38 cellular contexts compared by ENCODE assay signal in genomic region chr1:154536570-154536969, GRCh38. TPM values are rescaled to one million over a fixed set of nuclear protein-coding genes. Genes with fewer than 3 reads are reported as not detected.
"Had no signal": no experiment of that assay in that cellular context is flagged by ENCODE, and none has a peak within 500 bp of the region (broad histone marks: within the 10 kb centered on the region; RNA-seq: fewer than 3 reads in every experiment).

No MANE protein-coding gene starts in this region.

- H3K36me3 ChIP-seq: brain microvascular endothelial cell, Peyer's patch, SJSA1 had no signal

- H3K9me3 ChIP-seq: Peyer's patch, SJSA1, SK-N-SH had no signal

- H3K4me3 ChIP-seq: Peyer's patch, SJSA1 had no signal

- H3K4me1 Mint-ChIP-seq: activated B cell treated with CpG ODN at 0.5 μM for 24 hours; activated CD8-positive, alpha-beta memory T cell treated with anti-CD3 and anti-CD28 coated beads, Interleukin-2, amount 10 ng/mL, durations not matched to agents 7 days and 5 days; activated naive CD4-positive, alpha-beta T cell treated with anti-CD3 and anti-CD28 coated beads, Interleukin-2, amount 10 ng/mL, durations not matched to agents 7 days and 5 days; activated naive CD8-positive, alpha-beta T cell treated with anti-CD3 and anti-CD28 coated beads, Interleukin-2, amount 50 U/mL, for 24 hours; central memory CD8-positive, alpha-beta T cell; T-cell had no signal

- H3K9ac ChIP-seq: SK-N-SH had no signal

- H3K4me3 Mint-ChIP-seq: activated B cell treated with CpG ODN at 0.5 μM for 24 hours; activated CD4-positive, alpha-beta memory T cell treated with anti-CD3 and anti-CD28 coated beads for 36 hours; activated CD8-positive, alpha-beta memory T cell treated with anti-CD3 and anti-CD28 coated beads, Interleukin-2, amount 10 ng/mL, durations not matched to agents 7 days and 5 days; activated naive CD4-positive, alpha-beta T cell treated with anti-CD3 and anti-CD28 coated beads, Interleukin-2, amount 10 ng/mL, durations not matched to agents 7 days and 5 days; activated naive CD8-positive, alpha-beta T cell; activated naive CD8-positive, alpha-beta T cell treated with anti-CD3 and anti-CD28 coated beads, Interleukin-2, amount 50 U/mL, for 24 hours; central memory CD8-positive, alpha-beta T cell; T-cell; T-helper 17 cell had no signal

- H3K27ac Mint-ChIP-seq: activated B cell treated with CpG ODN at 0.5 μM for 24 hours; activated CD4-positive, alpha-beta memory T cell treated with anti-CD3 and anti-CD28 coated beads for 36 hours; activated CD8-positive, alpha-beta memory T cell treated with anti-CD3 and anti-CD28 coated beads, Interleukin-2, amount 10 ng/mL, durations not matched to agents 7 days and 5 days; activated naive CD4-positive, alpha-beta T cell treated with anti-CD3 and anti-CD28 coated beads, Interleukin-2, amount 10 ng/mL, durations not matched to agents 7 days and 5 days; activated naive CD8-positive, alpha-beta T cell; activated naive CD8-positive, alpha-beta T cell treated with anti-CD3 and anti-CD28 coated beads, Interleukin-2, amount 50 U/mL, for 24 hours; T-cell; T-helper 17 cell had no signal

- DNase-seq: activated B cell treated with CpG ODN at 0.5 μM for 24 hours; activated CD4-positive, alpha-beta memory T cell treated with anti-CD3 and anti-CD28 coated beads for 36 hours; activated CD4-positive, alpha-beta T cell treated with anti-CD3 and anti-CD28 coated beads for 4 hours; activated CD4-positive, alpha-beta T cell treated with anti-CD3 and anti-CD28 coated beads, Interleukin-2, amount 50 U/mL, for 1 hour; activated CD4-positive, CD25-positive, alpha-beta regulatory T cell treated with anti-CD3 and anti-CD28 coated beads, Interleukin-2, amount 50 U/mL, for 72 hours; activated CD8-positive, alpha-beta memory T cell treated with anti-CD3 and anti-CD28 coated beads for 24 hours; activated CD8-positive, alpha-beta memory T cell treated with anti-CD3 and anti-CD28 coated beads, Interleukin-2, amount 10 ng/mL, durations not matched to agents 7 days and 5 days; activated CD8-positive, alpha-beta memory T cell treated with anti-CD3 and anti-CD28 coated beads, Interleukin-2, amount 50 U/mL, for 48 hours; activated effector memory CD4-positive, alpha-beta T cell treated with Interleukin-2 at 50 U/mL for 16 hours; activated naive CD4-positive, alpha-beta T cell treated with anti-CD3 and anti-CD28 coated beads, Interleukin-2, amount 10 ng/mL, durations not matched to agents 7 days and 5 days; activated naive CD8-positive, alpha-beta T cell treated with anti-CD3 and anti-CD28 coated beads, Interleukin-2, amount 50 U/mL, for 24 hours; activated T-cell treated with anti-CD3 and anti-CD28 coated beads, Interleukin-2, amount 50 U/mL, for 48 hours; amniotic stem cell; brain microvascular endothelial cell; Karpas-422; KBM-7; NCI-H1105; NCI-H1417 treated with DMSO at 0.1 percent for 48 hours; NCI-H1694; NCI-H1930; NCI-H2081 treated with DMSO at 0.1 percent for 48 hours; NCI-H345; NCI-H524 treated with DMSO at 0.1 percent for 48 hours; PC-3; Peyer's patch; RPMI8226; SHP77 treated with DMSO at 0.1 percent for 48 hours; SK-N-SH; T-cell; T-helper 17 cell; T-helper 9 cell had no signal

- H3K36me3 Mint-ChIP-seq: activated CD4-positive, alpha-beta memory T cell treated with anti-CD3 and anti-CD28 coated beads for 36 hours; activated CD8-positive, alpha-beta memory T cell treated with anti-CD3 and anti-CD28 coated beads, Interleukin-2, amount 10 ng/mL, durations not matched to agents 7 days and 5 days; activated naive CD4-positive, alpha-beta T cell treated with anti-CD3 and anti-CD28 coated beads, Interleukin-2, amount 10 ng/mL, durations not matched to agents 7 days and 5 days; activated naive CD8-positive, alpha-beta T cell; T-cell had no signal

- ATAC-seq: activated CD8-positive, alpha-beta memory T cell treated with anti-CD3 and anti-CD28 coated beads, Interleukin-2, amount 10 ng/mL, durations not matched to agents 7 days and 5 days; activated naive CD8-positive, alpha-beta T cell treated with anti-CD3 and anti-CD28 coated beads, Interleukin-2, amount 50 U/mL, for 24 hours; PC-3; T-cell; T-helper 17 cell had no signal

- H3K4me1 ChIP-seq: Peyer's patch had no signal

- H3K27me3 Mint-ChIP-seq: activated naive CD8-positive, alpha-beta T cell had no signal

- H3K27ac ChIP-seq: brain microvascular endothelial cell, Peyer's patch, SJSA1, VCaP had no signal

- H3K9me3 Mint-ChIP-seq: activated CD4-positive, alpha-beta memory T cell treated with anti-CD3 and anti-CD28 coated beads for 36 hours; activated naive CD4-positive, alpha-beta T cell treated with anti-CD3 and anti-CD28 coated beads, Interleukin-2, amount 10 ng/mL, durations not matched to agents 7 days and 5 days; activated naive CD8-positive, alpha-beta T cell treated with anti-CD3 and anti-CD28 coated beads, Interleukin-2, amount 50 U/mL, for 24 hours; central memory CD8-positive, alpha-beta T cell; T-cell had no signal

- H3K4me2 ChIP-seq: SK-N-SH had no signal

- H3K27me3 ChIP-seq: Peyer's patch had no signal

RNA-seq across cellular contexts. Expression of gene CHRNB2, which starts 31.0 kb away (rescaled TPM):
- total RNA-seq: activated B cell treated with CpG ODN at 0.5 μM for 24 hours; activated CD4-positive, alpha-beta memory T cell treated with anti-CD3 and anti-CD28 coated beads for 36 hours; activated CD8-positive, alpha-beta memory T cell treated with anti-CD3 and anti-CD28 coated beads, Interleukin-2, amount 10 ng/mL, durations not matched to agents 7 days and 5 days; aorta; NCI-H460; PC-3; SJSA1; T-helper 17 cell had no signal

RNA-seq across cellular contexts. Expression of gene SHE, which starts 34.4 kb away (rescaled TPM):
- total RNA-seq: activated CD8-positive, alpha-beta memory T cell treated with anti-CD3 and anti-CD28 coated beads, Interleukin-2, amount 10 ng/mL, durations not matched to agents 7 days and 5 days; MCF 10A; PC-3; SJSA1 had no signal

RNA-seq across cellular contexts. Expression of gene TDRD10, which starts 34.6 kb away (rescaled TPM):
- total RNA-seq: activated B cell treated with CpG ODN at 0.5 μM for 24 hours; activated CD4-positive, alpha-beta memory T cell treated with anti-CD3 and anti-CD28 coated beads for 36 hours; activated CD8-positive, alpha-beta memory T cell treated with anti-CD3 and anti-CD28 coated beads, Interleukin-2, amount 10 ng/mL, durations not matched to agents 7 days and 5 days; MCF 10A; NCI-H460; PC-3; SJSA1; T-cell had no signal
